In the genomic region with DNA sequence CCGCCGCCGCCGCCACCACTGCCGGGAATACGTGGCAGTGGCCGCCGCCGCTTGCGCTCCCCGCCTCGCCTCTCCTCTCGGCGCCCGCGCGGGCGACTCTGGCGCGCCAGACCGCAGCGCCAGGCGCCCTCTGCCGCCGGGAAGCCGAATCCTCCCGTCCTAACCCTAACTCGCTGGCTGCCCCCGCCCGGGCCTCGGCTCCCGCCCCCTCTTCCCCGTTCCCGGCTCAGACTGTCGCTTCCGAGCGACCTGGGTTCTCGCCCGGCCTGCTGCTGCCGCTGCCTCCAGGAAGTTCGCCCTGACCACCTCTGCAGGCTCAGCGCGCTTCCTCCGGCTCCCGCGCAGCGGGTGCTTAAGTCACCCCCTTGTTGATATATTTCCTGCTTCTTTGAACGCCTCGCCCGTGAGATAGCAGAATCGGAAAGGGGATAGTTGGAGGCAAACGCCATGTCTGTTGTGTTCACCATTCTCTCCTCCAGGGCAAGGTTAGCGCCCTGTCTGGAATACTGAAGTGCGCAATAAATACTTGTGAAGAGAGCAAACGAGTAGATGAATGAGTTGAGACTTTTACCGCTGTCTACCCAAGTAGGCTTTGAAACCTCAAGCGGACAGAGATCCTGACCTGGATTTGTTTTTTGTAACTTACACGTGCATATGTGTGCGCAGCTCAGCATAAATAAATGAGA, we compare ENCODE assay signal across 8 cellular contexts. TPM values are rescaled to one million over a fixed set of nuclear protein-coding genes. Genes with fewer than 3 reads are reported as not detected.
DNase-seq lines count a peak whose midpoint lies in the region; ATAC-seq and TF ChIP-seq lines count a peak whose summit lies in the region.

A gene with protein sequence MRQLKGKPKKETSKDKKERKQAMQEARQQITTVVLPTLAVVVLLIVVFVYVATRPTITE (minus strand): TSS at position 100 of the 686 bp plus-strand sequence. CDS start 64,202 bp downstream, outside the sequence.

- peak within 1 kb of the TSS; percentile 72 for H3K4me3 ChIP-seq in HUES64 (ENCODE audit: low read length)
- H3K4me3 ChIP-seq in OCI-LY1 (ENCODE audit: low read depth, low read length, poor library complexity, severe bottlenecking) = peak within 1 kb of the TSS; percentile 68
- H3K4me3 ChIP-seq in mononuclear cell (ENCODE audit: low read length) = peak within 1 kb of the TSS; percentile 54

- H3K9ac ChIP-seq in HUES64 (ENCODE audit: low read depth, low read length) (peak within 1 kb of the TSS; percentile 80), OCI-LY1 (ENCODE audit: low read length) (peak within 1 kb of the TSS; percentile 60; the same call in 1 of the 2 replicates)

- H3K36me3 ChIP-seq in HUES64 (ENCODE audit: insufficient read depth, low read length) (no peaks in the 10 kb centered on the region), OCI-LY1 (ENCODE audit: insufficient read depth, low read length) (no peaks in the 10 kb centered on the region)

- H3K79me2 ChIP-seq in OCI-LY1 (ENCODE audit: insufficient read depth, low read length) = no peaks in the 10 kb centered on the region

- H3K9me3 ChIP-seq in HUES64 (ENCODE audit: insufficient read depth, low read depth, low read length) (no peaks in the 10 kb centered on the region), OCI-LY1 (ENCODE audit: low read length) (no peaks in the 10 kb centered on the region), mononuclear cell (ENCODE audit: low read depth, low read length) (no peaks in the 10 kb centered on the region)

- 6% methylated on average over 59 of the region's 59 CpGs for WGBS in HUES64

- H3K27me3 ChIP-seq in HUES64 (ENCODE audit: insufficient read depth, low read length) (no peaks in the 10 kb centered on the region; the same call in 1 of the 2 replicates), OCI-LY1 (ENCODE audit: insufficient read depth, low read length) (no peaks in the 10 kb centered on the region), mononuclear cell (ENCODE audit: insufficient read depth, low read length) (no peaks in the 10 kb centered on the region)

- H4K20me1 ChIP-seq in OCI-LY1 (ENCODE audit: insufficient read depth, low read length) = no peaks in the 10 kb centered on the region

- H3K9me2 ChIP-seq in OCI-LY1 (ENCODE audit: low read depth, low read length) = no peaks in the 10 kb centered on the region

- H3K4me1 ChIP-seq in HUES64 (ENCODE audit: insufficient read depth, low read length) (peaks cover 28% of the 10 kb centered on the region), OCI-LY1 (ENCODE audit: insufficient read depth, low read length, severe bottlenecking) (peaks cover 16% of the 10 kb centered on the region), mononuclear cell (ENCODE audit: insufficient read depth, low read length) (peaks cover 44% of the 10 kb centered on the region)

- DNase-seq in DMS 273 (lab: John Stamatoyannopoulos, UW; ENCODE audit: unreplicated experiment) = peak; percentile 91
- DNase-seq in activated CD8-positive, alpha-beta memory T cell treated with anti-CD3 and anti-CD28 coated beads, Interleukin-2, amount 50 U/mL, for 48 hours = peak; percentile 83
- peak; percentile 87 for DNase-seq in epidermal melanocyte (ENCODE audit: insufficient read length, low spot score)
- peak; percentile 53 for DNase-seq in stimulated activated CD8-positive, alpha-beta memory T cell treated with anti-CD3 and anti-CD28 coated beads, Interleukin-4, amount 100 ng/mL, for 24 hours (ENCODE audit: low read depth)

- peak; percentile 82 for ATAC-seq in GM21526 (IDR thresholded peaks at IDR 0.05; ENCODE audit: low FRiP score, unreplicated experiment)

- peak; percentile 50 for TF ChIP-seq CTCF in OCI-LY1 (IDR thresholded peaks at IDR 0.05; ENCODE audit: low read length)

- H2AFZ ChIP-seq in OCI-LY1 (ENCODE audit: low read length) = peak within 1 kb of the TSS; percentile 96; the same call in 1 of the 2 replicates

- peak within 1 kb of the TSS; percentile 84 for H3K27ac ChIP-seq in HUES64 (ENCODE audit: low read depth, low read length)
- H3K27ac ChIP-seq in OCI-LY1 (ENCODE audit: low read depth, low read length, poor library complexity, severe bottlenecking) = no peak within 1 kb of the TSS

- H3F3A ChIP-seq in OCI-LY1 (ENCODE audit: insufficient read depth, low read length) = no peaks in the 10 kb centered on the region

- peak within 1 kb of the TSS; percentile 98 for H3K4me2 ChIP-seq in OCI-LY1 (ENCODE audit: low read length)

RNA-seq across cellular contexts. Expression of the gene that starts here (rescaled TPM):
- 25.6 TPM for polyA plus RNA-seq in HUES64 (2013, experiment 1 of 2)
- 28.3 TPM for polyA plus RNA-seq in HUES64 (2013, experiment 2 of 2)
- total RNA-seq in mononuclear cell = 3.3 TPM
